Comparison of ENCODE assay signal across 7 cellular contexts in the genomic region with DNA sequence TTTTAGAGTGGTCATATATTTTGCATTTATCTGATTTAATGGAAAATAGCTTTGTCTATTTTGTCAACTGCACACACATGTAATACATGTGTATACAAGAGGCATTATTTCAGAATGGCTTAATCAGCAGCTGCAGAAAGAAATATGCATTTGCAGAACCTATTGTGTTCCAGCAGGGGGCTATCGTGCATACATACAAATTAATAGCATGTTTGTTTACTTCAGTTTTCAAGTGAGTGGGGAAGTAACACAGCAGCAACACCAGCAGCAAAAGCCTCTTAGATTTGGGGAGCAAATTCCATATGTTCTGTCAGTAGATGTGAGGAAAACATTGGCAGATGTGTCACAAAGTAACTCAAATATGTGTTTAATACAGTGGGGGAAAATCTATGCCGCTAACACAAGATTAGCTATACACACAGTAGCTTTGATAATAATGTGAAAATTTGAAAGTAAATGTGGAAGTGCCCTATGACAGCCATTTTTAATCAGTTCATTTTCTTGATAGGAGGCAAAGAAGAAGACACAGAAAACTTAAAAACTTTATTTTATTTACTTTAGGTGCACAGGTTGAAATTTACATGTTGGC.
DNase-seq lines count a peak whose midpoint lies in the region; ATAC-seq and TF ChIP-seq lines count a peak whose summit lies in the region.

No MANE protein-coding gene starts in this region.

- TF ChIP-seq CTCF in HFF-Myc (IDR thresholded peaks at IDR 0.05; ENCODE audit: low read depth, low read length, missing control alignments), result peak; percentile 73

- no peak for ATAC-seq in GM18511 (IDR thresholded peaks at IDR 0.05; ENCODE audit: unreplicated experiment)

- DNase-seq in GM03348 (ENCODE audit: low spot score) (peak; percentile 44), HFF-Myc (ENCODE audit: extremely low read depth, low read depth) (peak; percentile 64), NCI-H1436 treated with DMSO at 0.1 percent for 48 hours (lab: John Stamatoyannopoulos, UW) (peak; percentile 28), SW 1271 (lab: John Stamatoyannopoulos, UW) (peak; percentile 6 to 24), foreskin melanocyte (peak; percentile 38), retina (peak; percentile 31)

- H3K4me3 ChIP-seq in HFF-Myc (replicated peaks; ENCODE audit: low read depth, low read length), result no peak overlapping the region
